Comparison of ENCODE assay signal across 17 cellular contexts in the genomic region with DNA sequence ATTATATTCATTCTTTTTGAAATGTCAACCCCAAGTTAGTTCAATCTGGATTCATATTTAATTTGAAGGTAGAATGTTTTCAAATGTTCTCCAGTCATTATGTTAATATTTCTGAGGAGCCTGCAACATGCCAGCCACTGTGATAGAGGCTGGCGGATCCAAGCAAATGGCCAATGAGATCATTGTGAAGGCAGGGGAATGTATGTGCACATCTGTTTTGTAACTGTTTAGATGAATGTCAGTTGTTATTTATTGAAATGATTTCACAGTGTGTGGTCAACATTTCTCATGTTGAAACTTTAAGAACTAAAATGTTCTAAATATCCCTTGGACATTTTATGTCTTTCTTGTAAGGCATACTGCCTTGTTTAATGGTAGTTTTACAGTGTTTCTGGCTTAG. TPM values are rescaled to one million over a fixed set of nuclear protein-coding genes. Genes with fewer than 3 reads are reported as not detected.
DNase-seq lines count a peak whose midpoint lies in the region; ATAC-seq and TF ChIP-seq lines count a peak whose summit lies in the region.
"Had no signal": no experiment of that assay in that cellular context is flagged by ENCODE, and none has a peak within 500 bp of the region (broad histone marks: within the 10 kb centered on the region; RNA-seq: fewer than 3 reads in every experiment).

No MANE protein-coding gene starts in this region.

- no peaks in the 10 kb centered on the region for H3K9me3 ChIP-seq in Caco-2
- H3K9me3 ChIP-seq in neutrophil: no peaks in the 10 kb centered on the region

- no peaks in the 10 kb centered on the region for H3K9me3 Mint-ChIP-seq in Caco-2 (ENCODE audit: unreplicated experiment)
- peaks cover 0 to 16% (median 4%) of the 10 kb centered on the region in 6 donors for H3K9me3 Mint-ChIP-seq in immature natural killer cell
- H3K9me3 Mint-ChIP-seq: H9 had no signal

- ATAC-seq in HG03342 (IDR thresholded peaks at IDR 0.05; ENCODE audit: unreplicated experiment) (no peak), HG03469 (IDR thresholded peaks at IDR 0.05; ENCODE audit: unreplicated experiment) (no peak)
- ATAC-seq: natural killer cell had no signal

- H3K36me3 ChIP-seq in Caco-2 (ENCODE audit: control insufficient read depth, insufficient read depth, low read length) (no peaks in the 10 kb centered on the region), neutrophil (no peaks in the 10 kb centered on the region)

- H3K27ac ChIP-seq in neutrophil: peak overlapping the region; percentile 98

- H3K4me1 Mint-ChIP-seq in Caco-2 (ENCODE audit: low read depth, unreplicated experiment) (no peaks in the 10 kb centered on the region), immature natural killer cell (no peaks in the 10 kb centered on the region)
- H3K4me1 Mint-ChIP-seq: natural killer cell had no signal

- H3K27ac Mint-ChIP-seq in Caco-2 (ENCODE audit: unreplicated experiment) (no peak overlapping the region), immature natural killer cell (no peak overlapping the region)
- H3K27ac Mint-ChIP-seq: H9, natural killer cell had no signal

- in situ Hi-C loops in astrocyte of the cerebellum (cut with HindIII; ENCODE audit: low sequenced_read_pairs): no loop called here

- H3K4me3 Mint-ChIP-seq in Caco-2 (ENCODE audit: unreplicated experiment): no peak overlapping the region
- no peak overlapping the region for H3K4me3 Mint-ChIP-seq in immature natural killer cell
- H3K4me3 Mint-ChIP-seq: natural killer cell had no signal

- DNase-seq in Caco-2 (no peak), astrocyte of the cerebellum (ENCODE audit: low read depth) (no peak), fibroblast of gingiva (ENCODE audit: low read depth) (peak; percentile 90), immature natural killer cell (no peak)
- no peak for DNase-seq in activated CD8-positive, alpha-beta memory T cell treated with anti-CD3 and anti-CD28 coated beads, Interleukin-2, amount 50 U/mL, for 4 hours
- DNase-seq: activated naive CD4-positive, alpha-beta T cell; GDM1; H9; natural killer cell; NCI-H1930; NCI-H524 treated with DMSO at 0.1 percent for 48 hours; OCI-M1; retina had no signal

- H3K4me1 ChIP-seq in Caco-2: no peaks in the 10 kb centered on the region; the same call in 1 of the 2 replicates
- H3K4me1 ChIP-seq in neutrophil (ENCODE audit: control insufficient read depth in 1 of 2, insufficient read depth in 1 of 2, low read depth in 1 of 2, low read length in 1 of 2): peaks cover 71 to 88% of the 10 kb centered on the region in 2 experiments

- H3K36me3 Mint-ChIP-seq in Caco-2 (ENCODE audit: insufficient read depth, unreplicated experiment) (no peaks in the 10 kb centered on the region), immature natural killer cell (no peaks in the 10 kb centered on the region)
- H3K36me3 Mint-ChIP-seq: natural killer cell had no signal

- H3K27me3 ChIP-seq in Caco-2 (replicated peaks; ENCODE audit: control insufficient read depth, insufficient read depth, low read length) (no peaks in the 10 kb centered on the region), neutrophil (no peaks in the 10 kb centered on the region)

- TF ChIP-seq CTCF in Caco-2 (IDR thresholded peaks at IDR 0.05; ENCODE audit: insufficient read depth in 1 of 2, low read depth in 1 of 2, low read length in 1 of 2, severe bottlenecking in 1 of 2, unreplicated experiment in 1 of 2) (no peak), astrocyte of the cerebellum (IDR thresholded peaks at IDR 0.05; ENCODE audit: low read depth, low read length, missing control alignments) (no peak), neutrophil (IDR thresholded peaks at IDR 0.05) (no peak)

- POLR2A ChIA-PET in Caco-2 (lab: Charles Lee): no interaction called here

- H3K4me3 ChIP-seq in Caco-2 (ENCODE audit: low read depth, low read length): no peak overlapping the region
- H3K4me3 ChIP-seq in astrocyte of the cerebellum (ENCODE audit: low read depth, low read length): peak overlapping the region; percentile 63
- peak overlapping the region; percentile 82 to 92 for H3K4me3 ChIP-seq in neutrophil (ENCODE audit: low read depth in 1 of 2, low read length in 1 of 2)

- CTCF ChIA-PET in Caco-2 (lab: Charles Lee): no interaction called here

- peaks cover 11% of the 10 kb centered on the region for H3K27me3 Mint-ChIP-seq in Caco-2 (ENCODE audit: insufficient read depth, unreplicated experiment)
- H3K27me3 Mint-ChIP-seq in immature natural killer cell (ENCODE audit: low read depth in 3 of 3): peaks cover 0 to 3% (median 3%) of the 10 kb centered on the region in 3 donors

- BruUV-seq in Caco-2 (replicated peaks; lab: Mats Ljungman, UMichigan): TSS peak; percentile 35

- intact Hi-C loops in Caco-2 (cut with micrococcal nuclease; ENCODE audit: unreplicated experiment): no loop called here

RNA-seq across cellular contexts. Expression of gene CXCL1, which starts 1.6 kb away (rescaled TPM):
- total RNA-seq in Caco-2 (2022): 0.79 TPM in 1 of 2 replicates, not detected in the other
- not detected for polyA plus RNA-seq in immature natural killer cell

RNA-seq across cellular contexts. Expression of gene PF4V1, which starts 17.7 kb away (rescaled TPM):
- total RNA-seq in Caco-2 (2022): not detected in 2 replicates
- 1 to 10 TPM in 1 of 3 donors, under 1 TPM in 1, not detected in 1; 0.71 to 6.4 TPM for polyA plus RNA-seq in immature natural killer cell
- total RNA-seq: H9, lower leg skin had no signal

RNA-seq across cellular contexts. Expression of gene CXCL6, which starts 34.3 kb away (rescaled TPM):
- total RNA-seq in Caco-2 (2022): not detected in 2 replicates
- polyA plus RNA-seq in immature natural killer cell: not detected
- total RNA-seq: natural killer cell had no signal
